Comparison of ENCODE assay signal across 10 cellular contexts in genomic region chr10:22649390-22649841, GRCh38.
DNase-seq lines count a peak whose midpoint lies in the region; ATAC-seq, FAIRE-seq and TF ChIP-seq lines count a peak whose summit lies in the region.
"Had no signal": no experiment of that assay in that cellular context is flagged by ENCODE, and none has a peak within 500 bp of the region (broad histone marks: within the 10 kb centered on the region; RNA-seq: fewer than 3 reads in every experiment).

No MANE protein-coding gene starts in this region.

- H3K4me3 ChIP-seq in Jurkat, Clone E6-1 (ENCODE audit: low read length): peak overlapping the region; percentile 0
- peak overlapping the region; percentile 9 for H3K4me3 ChIP-seq in GM12878
- H3K4me3 ChIP-seq in smooth muscle cell: no peak overlapping the region
- no peak overlapping the region for H3K4me3 ChIP-seq in gastroesophageal sphincter
- no peak overlapping the region for H3K4me3 ChIP-seq in neural progenitor cell

- TF ChIP-seq CTCF in GM12878 (IDR thresholded peaks at IDR 0.05 in 2 of 3, conservative IDR thresholded peaks at IDR 0.05 in 1 of 3; ENCODE audit: control insufficient read depth in 2 of 3, extremely low read depth in 1 of 3, insufficient read depth in 1 of 3, low read depth in 3 of 3, low read length in 3 of 3) (no peak), smooth muscle cell (IDR thresholded peaks at IDR 0.05; ENCODE audit: borderline replicate concordance, insufficient read depth, poor library complexity, severe bottlenecking) (no peak), gastroesophageal sphincter (IDR thresholded peaks at IDR 0.05) (no peak), neural progenitor cell (IDR thresholded peaks at IDR 0.05) (no peak)

- H4K20me1 ChIP-seq in GM12878 (ENCODE audit: control insufficient read depth, insufficient read depth) (no peaks in the 10 kb centered on the region), smooth muscle cell (ENCODE audit: low read depth) (peaks cover 7% of the 10 kb centered on the region), neural progenitor cell (ENCODE audit: low read depth) (no peaks in the 10 kb centered on the region)

- H3K4me1 ChIP-seq in GM12878 (ENCODE audit: control insufficient read depth, insufficient read depth, low read length) (peaks cover 86% of the 10 kb centered on the region), smooth muscle cell (ENCODE audit: low read depth) (peaks cover 34% of the 10 kb centered on the region), gastroesophageal sphincter (peaks cover 0 to 63% (median 12%) of the 10 kb centered on the region in 3 donors), neural progenitor cell (peaks cover 47% of the 10 kb centered on the region)

- FAIRE-seq in GM12892 (lab: Jason Lieb, UNC) (peak; percentile 76), GM12878 (lab: Jason Lieb, UNC) (no peak)

- POLR2A ChIA-PET in GM12878 (lab: Charles Lee): interaction anchor here (0.5 to 6.2 kb wide), 17 partner anchors 9 to 61 kb away, joined by 3 to 30 read pairs (median 7); no protein-coding TSS in a partner anchor

- H3K27ac ChIP-seq in GM12878 (ENCODE audit: control insufficient read depth, insufficient read depth): peak overlapping the region; percentile 78
- H3K27ac ChIP-seq in smooth muscle cell (ENCODE audit: low read depth): no peak overlapping the region
- no peak overlapping the region for H3K27ac ChIP-seq in gastroesophageal sphincter
- H3K27ac ChIP-seq in neural progenitor cell: no peak overlapping the region
- H3K27ac ChIP-seq: epithelial cell of prostate had no signal

- peaks cover 48% of the 10 kb centered on the region for H3K4me1 Mint-ChIP-seq in neural progenitor cell

- peak overlapping the region; percentile 44 for H3K9ac ChIP-seq in GM12878 (ENCODE audit: control insufficient read depth, insufficient read depth, low read length)
- no peak overlapping the region for H3K9ac ChIP-seq in smooth muscle cell (ENCODE audit: low read depth)
- H3K9ac ChIP-seq in neural progenitor cell: no peak overlapping the region

- peak; percentile 44 for ATAC-seq in GM12878
- no peak for ATAC-seq in gastroesophageal sphincter

- no peak for TF ChIP-seq RAD21 in GM12878 (IDR thresholded peaks at IDR 0.05; ENCODE audit: insufficient read depth, low read depth, low read length)

- TF ChIP-seq EP300 in GM12878 (IDR thresholded peaks at IDR 0.05; ENCODE audit: borderline replicate concordance in 1 of 2, control insufficient read depth in 1 of 2, low read depth in 2 of 2, low read length in 2 of 2) (no peak), gastroesophageal sphincter (IDR thresholded peaks at IDR 0.05) (no peak)

- H3K9me3 Mint-ChIP-seq in neural progenitor cell: peaks cover 2% of the 10 kb centered on the region

- CTCF ChIA-PET in GM12878 (lab: Yijun Ruan, JAX): interaction anchor here (0.8 to 12.1 kb wide), 12 partner anchors 10 to 78 kb away, joined by 3 to 72 read pairs (median 6); no protein-coding TSS in a partner anchor

- BruUV-seq in GM12878 (replicated peaks; lab: Mats Ljungman, UMichigan): no TSS peak

- intact Hi-C loops in GM12878 (cut with micrococcal nuclease; ENCODE audit: unreplicated experiment): loop anchor here (5.0 kb wide), 3 partner anchors 42 to 338 kb away; partner anchors contain the start of gene PIP4K2A

- H3K4me2 ChIP-seq in GM12878 (ENCODE audit: control insufficient read depth, insufficient read depth) (peak overlapping the region; percentile 78), smooth muscle cell (peak overlapping the region; percentile 49), neural progenitor cell (no peak overlapping the region)

- H3K27ac Mint-ChIP-seq in neural progenitor cell: no peak overlapping the region

- H3K4me3 Mint-ChIP-seq in neural progenitor cell: no peak overlapping the region

- no peak for DNase-seq in GM12892 (ENCODE audit: insufficient read length)
- peak; percentile 44 for DNase-seq in Jurkat, Clone E6-1 (ENCODE audit: low read depth, low spot score)
- DNase-seq in GM12878 (ENCODE audit: low read depth, low spot score): no peak
- no peak for DNase-seq in smooth muscle cell (lab: John Stamatoyannopoulos, UW; ENCODE audit: unreplicated experiment)
- no peak for DNase-seq in AML-193 (lab: John Stamatoyannopoulos, UW)
- no peak for DNase-seq in neural progenitor cell (ENCODE audit: low spot score)
- no peak for DNase-seq in germinal center (ENCODE audit: low spot score)
- DNase-seq: NCI-H524 had no signal

- H3K79me2 ChIP-seq in GM12878 (ENCODE audit: control insufficient read depth, insufficient read depth, low read length) (peaks cover 95% of the 10 kb centered on the region), smooth muscle cell (ENCODE audit: low read depth) (peaks cover 7% of the 10 kb centered on the region), neural progenitor cell (ENCODE audit: low read depth) (peaks cover 55% of the 10 kb centered on the region)

- H3K9me3 ChIP-seq in GM12878 (replicated peaks; ENCODE audit: control insufficient read depth, insufficient read depth, low read length): no peaks in the 10 kb centered on the region
- H3K9me3 ChIP-seq in smooth muscle cell (replicated peaks; ENCODE audit: low read depth): no peaks in the 10 kb centered on the region
- H3K9me3 ChIP-seq in gastroesophageal sphincter: no peaks in the 10 kb centered on the region
- H3K9me3 ChIP-seq in neural progenitor cell (ENCODE audit: low read depth): no peaks in the 10 kb centered on the region

- peaks cover 2% of the 10 kb centered on the region for H3K36me3 Mint-ChIP-seq in neural progenitor cell

- H3K27me3 ChIP-seq in GM12878 (replicated peaks in 1 of 2; ENCODE audit: control insufficient read depth in 2 of 2, insufficient read depth in 2 of 2, low read length in 1 of 2) (no peaks in the 10 kb centered on the region), smooth muscle cell (ENCODE audit: low read depth) (no peaks in the 10 kb centered on the region), gastroesophageal sphincter (no peaks in the 10 kb centered on the region), neural progenitor cell (no peaks in the 10 kb centered on the region)

- 1% methylated on average over 9 of the region's 9 CpGs for WGBS in GM12878 (ENCODE audit: insufficient coverage, insufficient replicate concordance, low lambda C conversion rate, missing lambda C conversion rate)
- WGBS in smooth muscle cell (ENCODE audit: low lambda C conversion rate): 58% methylated on average over 9 of the region's 9 CpGs
- 68 to 73% methylated on average over 3 to 7 of the region's 9 CpGs for WGBS in gastroesophageal sphincter (ENCODE audit: low coverage in 1 of 2), 2 donors

- peaks cover 3% of the 10 kb centered on the region for H3K27me3 Mint-ChIP-seq in neural progenitor cell (ENCODE audit: insufficient read depth, low read depth)

- RAD21 ChIA-PET in GM12878 (lab: Charles Lee; ENCODE audit: unreplicated experiment): interaction anchor here (0.5 to 9.1 kb wide), 24 partner anchors 12 to 111 kb away, joined by 3 to 99 read pairs (median 6); no protein-coding TSS in a partner anchor

- in situ Hi-C loops in GM12878 (cut with MboI): no loop called here

- H3F3A ChIP-seq in smooth muscle cell (ENCODE audit: low read depth) (no peaks in the 10 kb centered on the region), neural progenitor cell (ENCODE audit: low read depth) (no peaks in the 10 kb centered on the region)

- peak overlapping the region; percentile 30 for H2AFZ ChIP-seq in GM12878 (ENCODE audit: control insufficient read depth, low read depth, low read length)
- H2AFZ ChIP-seq in smooth muscle cell (ENCODE audit: low read depth): no peak overlapping the region
- no peak overlapping the region for H2AFZ ChIP-seq in neural progenitor cell (replicated peaks)

- TF ChIP-seq POLR2A in GM12892 (IDR thresholded peaks at IDR 0.05; ENCODE audit: low read depth, low read length) (no peak; the same call in 1 of the 2 replicates), GM12878 (IDR thresholded peaks at IDR 0.05; ENCODE audit: low read depth, low read length) (no peak), gastroesophageal sphincter (IDR thresholded peaks at IDR 0.05) (no peak)

- no peaks in the 10 kb centered on the region; a peak in 1 of 4 replicates for H3K36me3 ChIP-seq in GM12878 (ENCODE audit: control insufficient read depth in 2 of 2, insufficient read depth in 2 of 2, low read length in 1 of 2)
- H3K36me3 ChIP-seq in smooth muscle cell (ENCODE audit: low read depth): no peaks in the 10 kb centered on the region
- H3K36me3 ChIP-seq in gastroesophageal sphincter: peaks cover 0 to 7% of the 10 kb centered on the region in 2 donors
- H3K36me3 ChIP-seq in neural progenitor cell: no peaks in the 10 kb centered on the region

- SMC1A ChIA-PET in GM12878 (lab: Charles Lee; ENCODE audit: uncharacterized antibody, unreplicated experiment): interaction anchor here (0.8 to 13.5 kb wide), 32 partner anchors 8 to 118 kb away, joined by 3 to 172 read pairs (median 5); partner anchors contain the start of gene PIP4K2A

TF ChIP-seq in GM12878, 131 proteins besides CTCF, POLR2A, EP300 and RAD21 (continues in another document):
- peak; percentile 41 for TF ChIP-seq ZNF687 (IDR thresholded peaks at IDR 0.05)
- TF ChIP-seq BACH1 (IDR thresholded peaks at IDR 0.05; ENCODE audit: borderline replicate concordance): 0 out of 2 replicates have a peak, but pooled peaks have one; percentile 19
- peak; percentile 51; the same call in 1 of the 2 replicates for TF ChIP-seq RAD51 (IDR thresholded peaks at IDR 0.05)

Comparison
In these comparisons a context has a peak if more than half of its experiments do, and no peak if none do; other contexts are left out.
1. H3K4me3 ChIP-seq: peak in Jurkat, Clone E6-1 (single experiment) and GM12878 (single experiment); none in smooth muscle cell (single experiment), gastroesophageal sphincter (0 of 2) and neural progenitor cell (single experiment).